2 cellular contexts compared by ENCODE assay signal in the genomic region with DNA sequence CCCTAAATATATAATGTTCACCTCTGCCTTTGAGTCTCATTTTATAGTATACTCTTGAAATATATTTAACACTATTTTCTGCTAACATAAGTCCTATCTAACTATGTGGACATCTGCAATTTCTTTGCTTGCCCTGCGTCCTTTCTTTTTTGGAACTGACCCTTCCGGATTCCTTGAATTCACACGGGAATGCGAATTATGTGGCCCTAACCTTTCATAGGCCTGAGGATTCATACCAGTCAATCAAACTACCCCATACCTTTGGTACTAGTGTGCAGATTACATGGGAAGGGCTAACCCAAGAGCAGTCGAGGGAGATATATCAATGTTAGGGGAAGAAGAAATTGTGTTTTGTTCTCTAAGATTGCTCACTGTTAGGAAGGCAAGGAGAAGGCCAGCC.
TF ChIP-seq lines count a peak whose summit lies in the region.

No MANE protein-coding gene starts in this region.

TF ChIP-seq in GM23338, 12 proteins besides CTCF, POLR2A, EP300 and RAD21 (continues in another document):
- TF ChIP-seq ZNF114 (CRISPR knock-in tag; IDR thresholded peaks at IDR 0.05) = no peak
- TF ChIP-seq, protein P1, sequence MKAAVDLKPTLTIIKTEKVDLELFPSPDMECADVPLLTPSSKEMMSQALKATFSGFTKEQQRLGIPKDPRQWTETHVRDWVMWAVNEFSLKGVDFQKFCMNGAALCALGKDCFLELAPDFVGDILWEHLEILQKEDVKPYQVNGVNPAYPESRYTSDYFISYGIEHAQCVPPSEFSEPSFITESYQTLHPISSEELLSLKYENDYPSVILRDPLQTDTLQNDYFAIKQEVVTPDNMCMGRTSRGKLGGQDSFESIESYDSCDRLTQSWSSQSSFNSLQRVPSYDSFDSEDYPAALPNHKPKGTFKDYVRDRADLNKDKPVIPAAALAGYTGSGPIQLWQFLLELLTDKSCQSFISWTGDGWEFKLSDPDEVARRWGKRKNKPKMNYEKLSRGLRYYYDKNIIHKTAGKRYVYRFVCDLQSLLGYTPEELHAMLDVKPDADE (IDR thresholded peaks at IDR 0.05) = no peak
- TF ChIP-seq POLR2AphosphoS5 (IDR thresholded peaks at IDR 0.05; ENCODE audit: low read depth) = no peak
- no peak for TF ChIP-seq CREB1 (CRISPR knock-in tag; IDR thresholded peaks at IDR 0.05; ENCODE audit: low read depth)
- TF ChIP-seq, protein P2, sequence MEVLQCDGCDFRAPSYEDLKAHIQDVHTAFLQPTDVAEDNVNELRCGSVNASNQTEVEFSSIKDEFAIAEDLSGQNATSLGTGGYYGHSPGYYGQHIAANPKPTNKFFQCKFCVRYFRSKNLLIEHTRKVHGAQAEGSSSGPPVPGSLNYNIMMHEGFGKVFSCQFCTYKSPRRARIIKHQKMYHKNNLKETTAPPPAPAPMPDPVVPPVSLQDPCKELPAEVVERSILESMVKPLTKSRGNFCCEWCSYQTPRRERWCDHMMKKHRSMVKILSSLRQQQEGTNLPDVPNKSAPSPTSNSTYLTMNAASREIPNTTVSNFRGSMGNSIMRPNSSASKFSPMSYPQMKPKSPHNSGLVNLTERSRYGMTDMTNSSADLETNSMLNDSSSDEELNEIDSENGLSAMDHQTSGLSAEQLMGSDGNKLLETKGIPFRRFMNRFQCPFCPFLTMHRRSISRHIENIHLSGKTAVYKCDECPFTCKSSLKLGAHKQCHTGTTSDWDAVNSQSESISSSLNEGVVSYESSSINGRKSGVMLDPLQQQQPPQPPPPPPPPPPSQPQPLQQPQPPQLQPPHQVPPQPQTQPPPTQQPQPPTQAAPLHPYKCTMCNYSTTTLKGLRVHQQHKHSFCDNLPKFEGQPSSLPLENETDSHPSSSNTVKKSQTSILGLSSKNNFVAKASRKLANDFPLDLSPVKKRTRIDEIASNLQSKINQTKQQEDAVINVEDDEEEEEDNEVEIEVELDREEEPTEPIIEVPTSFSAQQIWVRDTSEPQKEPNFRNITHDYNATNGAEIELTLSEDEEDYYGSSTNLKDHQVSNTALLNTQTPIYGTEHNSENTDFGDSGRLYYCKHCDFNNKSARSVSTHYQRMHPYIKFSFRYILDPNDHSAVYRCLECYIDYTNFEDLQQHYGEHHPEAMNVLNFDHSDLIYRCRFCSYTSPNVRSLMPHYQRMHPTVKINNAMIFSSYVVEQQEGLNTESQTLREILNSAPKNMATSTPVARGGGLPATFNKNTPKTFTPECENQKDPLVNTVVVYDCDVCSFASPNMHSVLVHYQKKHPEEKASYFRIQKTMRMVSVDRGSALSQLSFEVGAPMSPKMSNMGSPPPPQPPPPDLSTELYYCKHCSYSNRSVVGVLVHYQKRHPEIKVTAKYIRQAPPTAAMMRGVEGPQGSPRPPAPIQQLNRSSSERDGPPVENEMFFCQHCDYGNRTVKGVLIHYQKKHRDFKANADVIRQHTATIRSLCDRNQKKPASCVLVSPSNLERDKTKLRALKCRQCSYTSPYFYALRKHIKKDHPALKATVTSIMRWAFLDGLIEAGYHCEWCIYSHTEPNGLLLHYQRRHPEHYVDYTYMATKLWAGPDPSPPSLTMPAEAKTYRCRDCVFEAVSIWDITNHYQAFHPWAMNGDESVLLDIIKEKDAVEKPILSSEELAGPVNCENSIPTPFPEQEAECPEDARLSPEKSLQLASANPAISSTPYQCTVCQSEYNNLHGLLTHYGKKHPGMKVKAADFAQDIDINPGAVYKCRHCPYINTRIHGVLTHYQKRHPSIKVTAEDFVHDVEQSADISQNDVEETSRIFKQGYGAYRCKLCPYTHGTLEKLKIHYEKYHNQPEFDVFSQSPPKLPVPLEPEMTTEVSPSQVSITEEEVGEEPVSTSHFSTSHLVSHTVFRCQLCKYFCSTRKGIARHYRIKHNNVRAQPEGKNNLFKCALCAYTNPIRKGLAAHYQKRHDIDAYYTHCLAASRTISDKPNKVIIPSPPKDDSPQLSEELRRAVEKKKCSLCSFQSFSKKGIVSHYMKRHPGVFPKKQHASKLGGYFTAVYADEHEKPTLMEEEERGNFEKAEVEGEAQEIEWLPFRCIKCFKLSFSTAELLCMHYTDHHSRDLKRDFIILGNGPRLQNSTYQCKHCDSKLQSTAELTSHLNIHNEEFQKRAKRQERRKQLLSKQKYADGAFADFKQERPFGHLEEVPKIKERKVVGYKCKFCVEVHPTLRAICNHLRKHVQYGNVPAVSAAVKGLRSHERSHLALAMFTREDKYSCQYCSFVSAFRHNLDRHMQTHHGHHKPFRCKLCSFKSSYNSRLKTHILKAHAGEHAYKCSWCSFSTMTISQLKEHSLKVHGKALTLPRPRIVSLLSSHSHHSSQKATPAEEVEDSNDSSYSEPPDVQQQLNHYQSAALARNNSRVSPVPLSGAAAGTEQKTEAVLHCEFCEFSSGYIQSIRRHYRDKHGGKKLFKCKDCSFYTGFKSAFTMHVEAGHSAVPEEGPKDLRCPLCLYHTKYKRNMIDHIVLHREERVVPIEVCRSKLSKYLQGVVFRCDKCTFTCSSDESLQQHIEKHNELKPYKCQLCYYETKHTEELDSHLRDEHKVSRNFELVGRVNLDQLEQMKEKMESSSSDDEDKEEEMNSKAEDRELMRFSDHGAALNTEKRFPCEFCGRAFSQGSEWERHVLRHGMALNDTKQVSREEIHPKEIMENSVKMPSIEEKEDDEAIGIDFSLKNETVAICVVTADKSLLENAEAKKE (CRISPR knock-in tag; IDR thresholded peaks at IDR 0.05) = no peak
- no peak for TF ChIP-seq JUNB (IDR thresholded peaks at IDR 0.05; ENCODE audit: unreplicated experiment)
- no peak for TF ChIP-seq STAT1 (IDR thresholded peaks at IDR 0.05; ENCODE audit: unreplicated experiment)
- TF ChIP-seq ZNF331 (CRISPR knock-in tag; IDR thresholded peaks at IDR 0.05; ENCODE audit: low read depth) = no peak
- no peak for TF ChIP-seq EZH2 (IDR thresholded peaks at IDR 0.05; ENCODE audit: low read depth, unreplicated experiment)
- TF ChIP-seq, protein P3, sequence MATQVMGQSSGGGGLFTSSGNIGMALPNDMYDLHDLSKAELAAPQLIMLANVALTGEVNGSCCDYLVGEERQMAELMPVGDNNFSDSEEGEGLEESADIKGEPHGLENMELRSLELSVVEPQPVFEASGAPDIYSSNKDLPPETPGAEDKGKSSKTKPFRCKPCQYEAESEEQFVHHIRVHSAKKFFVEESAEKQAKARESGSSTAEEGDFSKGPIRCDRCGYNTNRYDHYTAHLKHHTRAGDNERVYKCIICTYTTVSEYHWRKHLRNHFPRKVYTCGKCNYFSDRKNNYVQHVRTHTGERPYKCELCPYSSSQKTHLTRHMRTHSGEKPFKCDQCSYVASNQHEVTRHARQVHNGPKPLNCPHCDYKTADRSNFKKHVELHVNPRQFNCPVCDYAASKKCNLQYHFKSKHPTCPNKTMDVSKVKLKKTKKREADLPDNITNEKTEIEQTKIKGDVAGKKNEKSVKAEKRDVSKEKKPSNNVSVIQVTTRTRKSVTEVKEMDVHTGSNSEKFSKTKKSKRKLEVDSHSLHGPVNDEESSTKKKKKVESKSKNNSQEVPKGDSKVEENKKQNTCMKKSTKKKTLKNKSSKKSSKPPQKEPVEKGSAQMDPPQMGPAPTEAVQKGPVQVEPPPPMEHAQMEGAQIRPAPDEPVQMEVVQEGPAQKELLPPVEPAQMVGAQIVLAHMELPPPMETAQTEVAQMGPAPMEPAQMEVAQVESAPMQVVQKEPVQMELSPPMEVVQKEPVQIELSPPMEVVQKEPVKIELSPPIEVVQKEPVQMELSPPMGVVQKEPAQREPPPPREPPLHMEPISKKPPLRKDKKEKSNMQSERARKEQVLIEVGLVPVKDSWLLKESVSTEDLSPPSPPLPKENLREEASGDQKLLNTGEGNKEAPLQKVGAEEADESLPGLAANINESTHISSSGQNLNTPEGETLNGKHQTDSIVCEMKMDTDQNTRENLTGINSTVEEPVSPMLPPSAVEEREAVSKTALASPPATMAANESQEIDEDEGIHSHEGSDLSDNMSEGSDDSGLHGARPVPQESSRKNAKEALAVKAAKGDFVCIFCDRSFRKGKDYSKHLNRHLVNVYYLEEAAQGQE (IDR thresholded peaks at IDR 0.05; ENCODE audit: unreplicated experiment) = no peak

TF ChIP-seq in H1, 55 proteins besides CTCF, POLR2A, EP300 and RAD21:
- TF ChIP-seq YY1 (IDR thresholded peaks at IDR 0.05; ENCODE audit: low read depth, low read length) (no peak), HDAC2 (IDR thresholded peaks at IDR 0.05; ENCODE audit: borderline replicate concordance in 1 of 2, low read depth in 2 of 2, low read length in 2 of 2) (no peak), TEAD4 (IDR thresholded peaks at IDR 0.05; ENCODE audit: low read depth, low read length) (peak; percentile 71; the same call in 1 of the 2 replicates)
